20 cellular contexts compared by ENCODE assay signal in genomic region chr1:4402032-4402431, GRCh38.
A peak's percentile ranks its signal among the peaks of the same experiment; 100 is the strongest.
DNase-seq lines count a peak whose midpoint lies in the region; FAIRE-seq and TF ChIP-seq lines count a peak whose summit lies in the region.
"Had no signal": no experiment of that assay in that cellular context is flagged by ENCODE, and none has a peak within 500 bp of the region (broad histone marks: within the 10 kb centered on the region; RNA-seq: fewer than 3 reads in every experiment).

No MANE protein-coding gene starts in this region.

- no peak overlapping the region for H3K4me3 Mint-ChIP-seq in H9
- H3K4me3 Mint-ChIP-seq: CD14-positive monocyte; CD4-positive, alpha-beta memory T cell; CD4-positive, CD25-positive, alpha-beta regulatory T cell; CD8-positive, alpha-beta memory T cell had no signal

- H3K9ac ChIP-seq in H9 (ENCODE audit: extremely low read depth, insufficient read length, low read length) (no peak overlapping the region), H1 (replicated peaks in 1 of 4; ENCODE audit: extremely low read depth in 1 of 4, low read depth in 3 of 4, low read length in 3 of 4) (no peak overlapping the region), kidney (ENCODE audit: low read length in 2 of 2) (no peak overlapping the region)
- H3K9ac ChIP-seq: BLaER1 had no signal

- H3K4me2 ChIP-seq in H9 (ENCODE audit: insufficient read depth, insufficient read length, low read length) (no peak overlapping the region), H1 (ENCODE audit: insufficient read depth in 1 of 2, low read depth in 2 of 2, low read length in 2 of 2) (no peak overlapping the region)
- H3K4me2 ChIP-seq: A549, BLaER1 had no signal

- H3K23ac ChIP-seq in H9 (ENCODE audit: insufficient read length, low read depth, low read length) (no peak overlapping the region), H1 (ENCODE audit: insufficient read length) (no peak overlapping the region)

- peak overlapping the region in 2 of 3 experiments; percentile 48 to 51; a peak in 1 of 7 replicates for H3K27ac Mint-ChIP-seq in H9
- H3K27ac Mint-ChIP-seq: CD4-positive, alpha-beta memory T cell; CD4-positive, CD25-positive, alpha-beta regulatory T cell; CD8-positive, alpha-beta memory T cell had no signal

- H3K4me1 ChIP-seq in H9 (ENCODE audit: insufficient read depth, low read length) (no peaks in the 10 kb centered on the region; the same call in 1 of the 2 replicates), H1 (replicated peaks in 1 of 4; ENCODE audit: control insufficient read depth in 3 of 4, insufficient read depth in 4 of 4, low read length in 3 of 4) (no peaks in the 10 kb centered on the region), kidney (ENCODE audit: control insufficient read depth in 1 of 2, insufficient read depth in 1 of 2, low read depth in 1 of 2, low read length in 2 of 2) (peaks cover 0 to 3% of the 10 kb centered on the region in 2 donors)
- H3K4me1 ChIP-seq: A549, BE2C had no signal

- H4K8ac ChIP-seq in H9 (replicated peaks; ENCODE audit: insufficient read length, low read depth, low read length) = no peak overlapping the region
- no peak overlapping the region for H4K8ac ChIP-seq in H1 (ENCODE audit: extremely low read depth, insufficient read depth, low read length)

- H3K27me3 Mint-ChIP-seq in H9 (ENCODE audit: low read depth) = peaks cover 5% of the 10 kb centered on the region; the same call in 1 of the 2 replicates

- TF ChIP-seq CTCF in H9 (conservative IDR thresholded peaks at IDR 0.05) = no peak
- TF ChIP-seq CTCF in H1 (IDR thresholded peaks at IDR 0.05; ENCODE audit: control extremely low read depth in 1 of 3, insufficient read depth in 1 of 3, low read depth in 1 of 3, low read length in 3 of 3) = no peak
- TF ChIP-seq CTCF in kidney (IDR thresholded peaks at IDR 0.05; ENCODE audit: borderline replicate concordance, extremely low read depth, insufficient read depth) = no peak

- peaks cover 15 to 20% of the 10 kb centered on the region in 2 experiments for H3K4me1 Mint-ChIP-seq in H9
- H3K4me1 Mint-ChIP-seq: CD14-positive monocyte; CD4-positive, alpha-beta memory T cell; CD4-positive, CD25-positive, alpha-beta regulatory T cell; CD8-positive, alpha-beta memory T cell had no signal

- H2BK5ac ChIP-seq in H9 (ENCODE audit: insufficient read length, low read length) = no peak overlapping the region
- no peak overlapping the region for H2BK5ac ChIP-seq in H1 (ENCODE audit: low read depth, low read length)

- no peak overlapping the region for H2AFZ ChIP-seq in H9 (ENCODE audit: low read length)
- no peak overlapping the region for H2AFZ ChIP-seq in H1 (ENCODE audit: low read length)

- no peaks in the 10 kb centered on the region for H3K36me3 ChIP-seq in H1 (ENCODE audit: control insufficient read depth in 2 of 4, insufficient read depth in 4 of 4, low read length in 3 of 4)
- H3K36me3 ChIP-seq in kidney (ENCODE audit: control insufficient read depth in 1 of 2, insufficient read depth in 2 of 2, low read length in 2 of 2) = no peaks in the 10 kb centered on the region
- H3K36me3 ChIP-seq: BE2C, BLaER1 had no signal

- H3T11ph ChIP-seq in H9 (ENCODE audit: low read length) = no peak overlapping the region

- no peak overlapping the region for H4K91ac ChIP-seq in H9 (ENCODE audit: insufficient read length, low read depth, low read length)
- no peak overlapping the region for H4K91ac ChIP-seq in H1 (replicated peaks; ENCODE audit: insufficient read length, low read length)

- CTCF ChIA-PET in H1 (lab: Charles Lee; ENCODE audit: partially characterized antibody) = no interaction called here

- H3K4ac ChIP-seq in H9 (ENCODE audit: low read depth, low read length) (no peak overlapping the region), H1 (replicated peaks; ENCODE audit: insufficient read length, low read depth, low read length) (no peak overlapping the region)

- H4K5ac ChIP-seq in H9 (ENCODE audit: insufficient read length, low read depth, low read length) = no peak overlapping the region
- no peak overlapping the region for H4K5ac ChIP-seq in H1 (ENCODE audit: insufficient read length, low read depth, low read length)

- H3K36me3 Mint-ChIP-seq in H9 (ENCODE audit: insufficient read depth in 1 of 3, low read depth in 3 of 3) = no peaks in the 10 kb centered on the region
- H3K36me3 Mint-ChIP-seq: CD14-positive monocyte; CD4-positive, alpha-beta memory T cell; CD4-positive, CD25-positive, alpha-beta regulatory T cell; CD8-positive, alpha-beta memory T cell had no signal

- H3K56ac ChIP-seq in H9 (ENCODE audit: insufficient read length, low read depth, low read length) (no peak overlapping the region), H1 (replicated peaks; ENCODE audit: insufficient read length, low read depth, low read length) (no peak overlapping the region)

- H3K27ac ChIP-seq in H9 (ENCODE audit: insufficient read length, low read depth, low read length) (no peak overlapping the region), H1 (ENCODE audit: low read depth, low read length) (no peak overlapping the region), kidney (ENCODE audit: low read depth in 2 of 2, low read length in 2 of 2) (no peak overlapping the region)
- H3K27ac ChIP-seq: 22Rv1, A549, BLaER1 had no signal

- H3K9me3 Mint-ChIP-seq in H9 = peaks cover 0 to 2% of the 10 kb centered on the region in 2 experiments; a peak in 1 of 5 replicates
- H3K9me3 Mint-ChIP-seq: CD4-positive, alpha-beta memory T cell; CD8-positive, alpha-beta memory T cell had no signal

- H3K23me2 ChIP-seq in H9 (ENCODE audit: insufficient read length, low read depth, low read length, poor library complexity, severe bottlenecking) = no peaks in the 10 kb centered on the region
- H3K23me2 ChIP-seq in H1 (ENCODE audit: low read depth, low read length) = peaks cover 4% of the 10 kb centered on the region; the same call in 1 of the 2 replicates

- H3K9me3 ChIP-seq in H9 (ENCODE audit: control insufficient read depth, low read depth, low read length) (no peaks in the 10 kb centered on the region), H1 (ENCODE audit: insufficient read depth in 2 of 2, low read depth in 1 of 2, low read length in 1 of 2) (peaks cover 7 to 55% of the 10 kb centered on the region in 2 experiments), kidney (ENCODE audit: control insufficient read depth in 1 of 2, low read length in 2 of 2) (no peaks in the 10 kb centered on the region)
- H3K9me3 ChIP-seq: A549, BE2C, BLaER1 had no signal

- no peak for TF ChIP-seq RAD21 in H1 (IDR thresholded peaks at IDR 0.05 in 1 of 2, conservative IDR thresholded peaks at IDR 0.05 in 1 of 2; ENCODE audit: low read depth in 2 of 2, low read length in 2 of 2)

- WGBS in H9 (ENCODE audit: extremely low coverage, insufficient read length, low lambda C conversion rate) = no CpG with 5 or more reads among the region's 1 CpG
- 90% methylated on average over 1 of the region's 1 CpG; no CpG with 5 or more reads in 1 of the 2 experiments for WGBS in H1 (ENCODE audit: extremely low coverage in 1 of 2, insufficient coverage in 1 of 2, insufficient read length in 1 of 2, insufficient replicate concordance in 2 of 2, low coverage in 1 of 2, low lambda C conversion rate in 2 of 2, missing lambda C conversion rate in 1 of 2), 2 experiments

- H2BK120ac ChIP-seq in H9 (ENCODE audit: low read depth, low read length, poor library complexity, severe bottlenecking) (no peak overlapping the region), H1 (replicated peaks; ENCODE audit: low read depth, low read length) (peak overlapping the region; percentile 61)

- H3K79me2 ChIP-seq in H9 (ENCODE audit: insufficient read depth, low read length) (no peaks in the 10 kb centered on the region), H1 (ENCODE audit: control insufficient read depth in 1 of 2, insufficient read depth in 2 of 2, low read length in 2 of 2) (no peaks in the 10 kb centered on the region)

- H3K14ac ChIP-seq in H9 (ENCODE audit: insufficient read depth, low read length) (no peak overlapping the region), H1 (ENCODE audit: insufficient read length) (no peak overlapping the region)

- H2AK5ac ChIP-seq in H9 (ENCODE audit: insufficient read length, low read length) (no peak overlapping the region), H1 (ENCODE audit: low read depth, low read length) (no peak overlapping the region)

- H2BK12ac ChIP-seq in H9 (ENCODE audit: insufficient read length, low read depth, low read length) = no peak overlapping the region
- H2BK12ac ChIP-seq in H1 (ENCODE audit: low read depth, low read length) = no peak overlapping the region

- H2BK15ac ChIP-seq in H9 (ENCODE audit: low read depth, low read length) (no peak overlapping the region), H1 (ENCODE audit: low read length) (no peak overlapping the region)

- FAIRE-seq in H1 (lab: Jason Lieb, UNC) = no peak
- peak; percentile 37 for FAIRE-seq in kidney (lab: Jason Lieb, UNC)
- FAIRE-seq: A549, G401.6, GM12891, GM19239 had no signal

- no peak for DNase-seq in H9
- DNase-seq in H1 (ENCODE audit: low read depth in 1 of 2, low spot score in 2 of 2) = no peak
- no peak for DNase-seq in kidney
- DNase-seq in NCI-H2029 (lab: John Stamatoyannopoulos, UW) = no peak
- DNase-seq in DMS 273 (lab: John Stamatoyannopoulos, UW; ENCODE audit: unreplicated experiment) = no peak
- DNase-seq: BE2C; C1 segment of cervical spinal cord; CD4-positive, alpha-beta memory T cell; CD4-positive, CD25-positive, alpha-beta regulatory T cell; CD8-positive, alpha-beta memory T cell; COR-L47; DMS79 treated with DMSO at 0.1 percent for 48 hours; GF-D8 had no signal

- H3K18ac ChIP-seq in H9 (ENCODE audit: insufficient read length, low read depth, low read length) (no peak overlapping the region), H1 (ENCODE audit: extremely low read depth, low read length) (no peak overlapping the region)

- no peaks in the 10 kb centered on the region for H3K27me3 ChIP-seq in H9 (ENCODE audit: insufficient read depth, low read length)
- no peaks in the 10 kb centered on the region for H3K27me3 ChIP-seq in H1 (replicated peaks in 1 of 4; ENCODE audit: control insufficient read depth in 3 of 4, extremely low read depth in 1 of 4, insufficient read depth in 3 of 4, low read length in 3 of 4)
- H3K27me3 ChIP-seq: BE2C had no signal

- no peak overlapping the region for H3K4me3 ChIP-seq in H1 (ENCODE audit: extremely low read depth in 1 of 4, insufficient read depth in 2 of 4, low read depth in 3 of 4, low read length in 4 of 4)
- H3K4me3 ChIP-seq in kidney (ENCODE audit: low read length in 2 of 2) = no peak overlapping the region
- H3K4me3 ChIP-seq: A549, BLaER1 had no signal

- no peaks in the 10 kb centered on the region for H3K79me1 ChIP-seq in H9 (ENCODE audit: insufficient read depth, low read depth, low read length, poor library complexity, severe bottlenecking)
- H3K79me1 ChIP-seq in H1 (ENCODE audit: low read depth, low read length) = no peaks in the 10 kb centered on the region

- TF ChIP-seq EP300 in H1 (IDR thresholded peaks at IDR 0.05; ENCODE audit: borderline replicate concordance in 1 of 2, low read depth in 2 of 2, low read length in 2 of 2) = no peak

- no peaks in the 10 kb centered on the region for H4K20me1 ChIP-seq in H9 (ENCODE audit: control insufficient read depth, insufficient read depth, insufficient read length)
- H4K20me1 ChIP-seq in H1 (replicated peaks in 1 of 2; ENCODE audit: control insufficient read depth in 1 of 2, insufficient read depth in 2 of 2, low read length in 2 of 2) = no peaks in the 10 kb centered on the region
- H4K20me1 ChIP-seq: BLaER1 had no signal

- H2BK20ac ChIP-seq in H9 (ENCODE audit: low read depth, low read length, poor library complexity, severe bottlenecking) (no peak overlapping the region), H1 (ENCODE audit: low read length) (no peak overlapping the region)

- POLR2A ChIA-PET in H1 (lab: Charles Lee; ENCODE audit: partially characterized antibody) = no interaction called here

- intact Hi-C loops in kidney (cut with DNase I) = no loop called here

- TF ChIP-seq POLR2A in H1 (IDR thresholded peaks at IDR 0.05; ENCODE audit: control extremely low read depth in 1 of 2, low read depth in 2 of 2, low read length in 2 of 2) = no peak
